ENCODE assay signal across 17 cellular contexts in the genomic region with DNA sequence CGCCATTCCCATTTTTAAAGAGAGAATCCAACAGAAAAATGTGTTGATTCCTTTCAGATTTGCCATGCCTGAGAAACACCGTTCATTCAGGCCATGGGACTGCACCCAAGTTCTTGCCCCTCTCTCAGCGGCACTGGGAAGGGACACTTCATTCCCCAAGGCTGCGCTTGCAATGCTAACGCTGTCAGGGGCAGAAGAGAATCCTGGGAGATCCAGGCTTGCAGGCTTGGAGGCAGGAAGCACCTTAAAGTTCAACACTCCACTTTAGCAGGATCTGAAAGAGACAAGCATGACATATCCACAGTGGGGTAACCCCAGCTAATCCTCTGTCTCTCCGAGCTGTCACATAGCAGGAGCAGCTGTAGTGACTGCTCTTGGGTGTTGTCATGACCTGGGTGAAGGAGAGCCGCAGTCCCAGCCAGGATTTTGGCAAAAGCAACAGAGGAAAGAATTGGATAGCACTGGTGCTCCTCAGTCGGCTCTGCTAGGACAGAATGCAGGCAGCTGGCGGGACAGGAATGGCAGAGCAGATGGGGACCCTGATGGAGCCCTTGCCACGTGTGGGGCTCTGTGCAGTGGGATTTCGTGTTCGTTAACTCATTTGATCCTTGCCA.
"Had no signal": no experiment of that assay in that cellular context is flagged by ENCODE, and none has a peak within 500 bp of the region (broad histone marks: within the 10 kb centered on the region; RNA-seq: fewer than 3 reads in every experiment).

No MANE protein-coding gene starts in this region.

- DNase-seq: activated CD4-positive, alpha-beta T cell treated with anti-CD3 and anti-CD28 coated beads, Interleukin-2, amount 50 U/mL, for 1 hour; activated CD8-positive, alpha-beta memory T cell treated with anti-CD3 and anti-CD28 coated beads for 24 hours; activated naive CD4-positive, alpha-beta T cell treated with Interleukin-2 at 50 U/mL for 16 hours; activated naive CD8-positive, alpha-beta T cell treated with anti-CD3 and anti-CD28 coated beads, Interleukin-2, amount 50 U/mL, for 24 hours; cerebellar nuclear complex; dermis blood vessel endothelial cell; effector memory CD8-positive, alpha-beta T cell; foreskin melanocyte; heart left ventricle; immature natural killer cell; lower lobe of right lung; T-helper 17 cell had no signal

- H3K4me2 ChIP-seq: neural progenitor cell had no signal

- H3K9ac ChIP-seq: neural progenitor cell had no signal

- FAIRE-seq: TTC549 had no signal

- H3K9me3 ChIP-seq: heart left ventricle, lower lobe of right lung, tibial artery had no signal

- H3K4me1 ChIP-seq: heart left ventricle, lower lobe of right lung, neural progenitor cell, tibial artery had no signal

- H3K27ac ChIP-seq: epithelial cell of prostate, heart left ventricle, lower lobe of right lung, neural progenitor cell, tibial artery had no signal

- H3K36me3 ChIP-seq: heart left ventricle, lower lobe of right lung, neural progenitor cell, tibial artery had no signal

- ATAC-seq: activated naive CD8-positive, alpha-beta T cell treated with anti-CD3 and anti-CD28 coated beads, Interleukin-2, amount 50 U/mL, for 24 hours; effector memory CD8-positive, alpha-beta T cell; lower lobe of right lung; stimulated activated effector memory CD8-positive, alpha-beta T cell treated with anti-CD3 and anti-CD28 coated beads, Interleukin-12 subunit alpha, Interleukin-12 subunit beta, amount 100 ng/mL, for 72 hours; T-helper 17 cell had no signal

- H3K4me3 ChIP-seq: heart left ventricle, lower lobe of right lung, neural progenitor cell, tibial artery had no signal

- H2AFZ ChIP-seq: neural progenitor cell had no signal

- H3K27me3 ChIP-seq: heart left ventricle, neural progenitor cell had no signal
